Comparison of ENCODE assay signal across 8 cellular contexts in genomic region chr19:49469828-49470614, GRCh38. TPM values are rescaled to one million over a fixed set of nuclear protein-coding genes. Genes with fewer than 3 reads are reported as not detected.
A peak's percentile ranks its signal among the peaks of the same experiment; 100 is the strongest.
DNase-seq lines count a peak whose midpoint lies in the region; ATAC-seq and TF ChIP-seq lines count a peak whose summit lies in the region.

No MANE protein-coding gene starts in this region.

- H3K4me3 Mint-ChIP-seq in activated CD8-positive, alpha-beta T cell treated with anti-CD3 and anti-CD28 coated beads for 36 hours: peak overlapping the region; percentile 35

- no peaks in the 10 kb centered on the region for H3K9me3 ChIP-seq in gastroesophageal sphincter
- H3K9me3 ChIP-seq in transverse colon: no peaks in the 10 kb centered on the region

- peak; percentile 72 for TF ChIP-seq CTCF in activated CD8-positive, alpha-beta T cell treated with anti-CD3 and anti-CD28 coated beads for 36 hours (IDR thresholded peaks at IDR 0.05)
- TF ChIP-seq CTCF in gastroesophageal sphincter (IDR thresholded peaks at IDR 0.05): no peak
- peak in 2 of 5 experiments; percentile 14 to 35 for TF ChIP-seq CTCF in transverse colon (IDR thresholded peaks at IDR 0.05)

- WGBS in gastroesophageal sphincter (ENCODE audit: low coverage in 1 of 2), 2 donors: 72 to 95% methylated on average over 8 to 13 of the region's 25 CpGs
- WGBS in transverse colon (ENCODE audit: low coverage in 1 of 2), 2 donors: 82% methylated on average over 25 of the region's 25 CpGs; no CpG with 5 or more reads in 1 of the 2 donors

- H3K36me3 Mint-ChIP-seq in activated CD8-positive, alpha-beta T cell treated with anti-CD3 and anti-CD28 coated beads for 36 hours (ENCODE audit: low read depth): peaks cover 6% of the 10 kb centered on the region

- H3K9me3 Mint-ChIP-seq in activated CD8-positive, alpha-beta T cell treated with anti-CD3 and anti-CD28 coated beads for 36 hours: no peaks in the 10 kb centered on the region

- H3K36me3 ChIP-seq in gastroesophageal sphincter (peaks cover 0 to 51% of the 10 kb centered on the region in 2 donors), transverse colon (peaks cover 0 to 8% (median 0%) of the 10 kb centered on the region in 4 donors)

- peaks cover 41% of the 10 kb centered on the region for H3K4me1 Mint-ChIP-seq in activated CD8-positive, alpha-beta T cell treated with anti-CD3 and anti-CD28 coated beads for 36 hours (ENCODE audit: low read depth)

- intact Hi-C loops in activated CD8-positive, alpha-beta T cell treated with anti-CD3 and anti-CD28 coated beads for 36 hours (cut with micrococcal nuclease): no loop called here
- intact Hi-C loops in transverse colon (cut with DNase I; ENCODE audit: low total_unique reads): loop anchor here (10.0 kb wide), 1 partner anchor 215 kb away; the partner anchor contains the start of gene ADM5

- peaks cover 0 to 35% (median 20%) of the 10 kb centered on the region in 3 donors for H3K4me1 ChIP-seq in gastroesophageal sphincter
- peaks cover 8 to 31% (median 14%) of the 10 kb centered on the region in 4 donors for H3K4me1 ChIP-seq in transverse colon

- TF ChIP-seq EP300 in gastroesophageal sphincter (IDR thresholded peaks at IDR 0.05) (no peak), transverse colon (IDR thresholded peaks at IDR 0.05; ENCODE audit: low read depth) (no peak)

- ATAC-seq in HG03280 (IDR thresholded peaks at IDR 0.05; ENCODE audit: unreplicated experiment): peak; percentile 54
- ATAC-seq in activated CD8-positive, alpha-beta T cell treated with anti-CD3 and anti-CD28 coated beads for 36 hours: peak; percentile 70
- ATAC-seq in gastroesophageal sphincter: no peak

- H3K27ac Mint-ChIP-seq in activated CD8-positive, alpha-beta T cell treated with anti-CD3 and anti-CD28 coated beads for 36 hours: peak overlapping the region; percentile 88

- H3K27me3 ChIP-seq in gastroesophageal sphincter: no peaks in the 10 kb centered on the region
- H3K27me3 ChIP-seq in transverse colon: no peaks in the 10 kb centered on the region

- H3K4me3 ChIP-seq in gastroesophageal sphincter (no peak overlapping the region), transverse colon (no peak overlapping the region)

- in situ Hi-C loops in transverse colon (cut with MboI; ENCODE audit: low pct_ligation_motif_present in 1 of 4, low pct_unique_long_range_greater_than_20kb in 1 of 4, low sequenced_read_pairs in 3 of 4): no loop called here

- POLR2A ChIA-PET in activated CD8-positive, alpha-beta T cell treated with anti-CD3 and anti-CD28 coated beads for 36 hours (lab: Charles Lee): interaction anchor here (0.8 to 6.3 kb wide), 9 partner anchors 16 to 127 kb away, joined by 3 to 63 read pairs (median 3); partner anchors contain the start of genes ALDH16A1, RPL13A and RPS11

- peak; percentile 16 for DNase-seq in NCI-H2171 treated with DMSO at 0.1 percent for 48 hours (lab: John Stamatoyannopoulos, UW)
- DNase-seq in NCI-H2171 (lab: John Stamatoyannopoulos, UW): no peak
- peak; percentile 94 for DNase-seq in activated CD8-positive, alpha-beta T cell treated with anti-CD3 and anti-CD28 coated beads for 36 hours
- DNase-seq in transverse colon: peak; percentile 72
- DNase-seq in DMS79 (lab: John Stamatoyannopoulos, UW): no peak
- DNase-seq in NCI-H510A (lab: John Stamatoyannopoulos, UW): no peak

- TF ChIP-seq POLR2A in gastroesophageal sphincter (IDR thresholded peaks at IDR 0.05) (no peak), transverse colon (IDR thresholded peaks at IDR 0.05) (no peak)

- H3K27ac ChIP-seq in gastroesophageal sphincter: peak overlapping the region in 3 of 4 donors; percentile 61 to 73 (median 66)
- peak overlapping the region; percentile 32 to 69 (median 60) for H3K27ac ChIP-seq in transverse colon

- no peaks in the 10 kb centered on the region for H3K27me3 Mint-ChIP-seq in activated CD8-positive, alpha-beta T cell treated with anti-CD3 and anti-CD28 coated beads for 36 hours

- CTCF ChIA-PET in activated CD8-positive, alpha-beta T cell treated with anti-CD3 and anti-CD28 coated beads for 36 hours (lab: Charles Lee): interaction anchor here (0.6 to 5.3 kb wide), 18 partner anchors 12 to 529 kb away, joined by 3 to 27 read pairs (median 4); partner anchors contain the start of genes ALDH16A1 and PIH1D1

RNA-seq across cellular contexts. Expression of gene FLT3LG, which starts 4.0 kb away (rescaled TPM):
- 10 to 100 TPM; 57.7 to 61.2 TPM for total RNA-seq in activated CD8-positive, alpha-beta T cell treated with anti-CD3 and anti-CD28 coated beads for 36 hours
- total RNA-seq in gastroesophageal sphincter (10 to 100 TPM in 1 of 4 donors, 1 to 10 TPM in 3; 3.1 to 21.0 (median 7.6) TPM), transverse colon (1 to 10 TPM in 2 of 4 donors, under 1 TPM in 1, not detected in 1; 1.00 to 4.0 (median 3.2) TPM)

RNA-seq across cellular contexts. Expression of gene ALDH16A1, which starts 17.0 kb away (rescaled TPM):
- total RNA-seq in activated CD8-positive, alpha-beta T cell treated with anti-CD3 and anti-CD28 coated beads for 36 hours: 10 to 100 TPM; 24.6 to 24.8 TPM
- total RNA-seq in gastroesophageal sphincter: 10 to 100 TPM; 11.8 to 34.4 (median 22.2) TPM
- 100 to 1,000 TPM in 1 of 4 donors, 10 to 100 TPM in 3; 24.3 to 465 (median 43.1) TPM for total RNA-seq in transverse colon

RNA-seq across cellular contexts. Expression of gene RPL13A, which starts 17.4 kb away (rescaled TPM):
- 1,000 to 10,000 TPM; 4,285 to 4,329 TPM for total RNA-seq in activated CD8-positive, alpha-beta T cell treated with anti-CD3 and anti-CD28 coated beads for 36 hours
- total RNA-seq in gastroesophageal sphincter: 1,000 to 10,000 TPM; 1,269 to 3,399 (median 2,205) TPM
- 1,000 to 10,000 TPM; 1,219 to 2,956 (median 2,884) TPM for total RNA-seq in transverse colon

RNA-seq across cellular contexts. Expression of gene PIH1D1, which starts 18.4 kb away (rescaled TPM):
- total RNA-seq in activated CD8-positive, alpha-beta T cell treated with anti-CD3 and anti-CD28 coated beads for 36 hours: 100 to 1,000 TPM; 124 to 126 TPM
- total RNA-seq in gastroesophageal sphincter (10 to 100 TPM; 67.2 to 82.4 (median 72.5) TPM), transverse colon (100 to 1,000 TPM in 1 of 4 donors, 10 to 100 TPM in 3; 52.7 to 105 (median 90.4) TPM)

RNA-seq across cellular contexts. Expression of gene RPS11, which starts 26.2 kb away (rescaled TPM):
- total RNA-seq in activated CD8-positive, alpha-beta T cell treated with anti-CD3 and anti-CD28 coated beads for 36 hours: 1,000 to 10,000 TPM; 3,251 to 3,427 TPM
- 1,000 to 10,000 TPM; 2,443 to 5,156 (median 3,385) TPM for total RNA-seq in gastroesophageal sphincter
- 1,000 to 10,000 TPM; 1,601 to 4,774 (median 2,823) TPM for total RNA-seq in transverse colon

Comparison
In these comparisons a context has a peak if more than half of its experiments do, and no peak if none do; other contexts are left out.
1. DNase-seq: peak in NCI-H2171 treated with DMSO at 0.1 percent for 48 hours (single experiment), activated CD8-positive, alpha-beta T cell treated with anti-CD3 and anti-CD28 coated beads for 36 hours (single experiment) and transverse colon (single experiment); none in NCI-H2171 (single experiment), DMS79 (single experiment) and NCI-H510A (single experiment).